In the genomic region with DNA sequence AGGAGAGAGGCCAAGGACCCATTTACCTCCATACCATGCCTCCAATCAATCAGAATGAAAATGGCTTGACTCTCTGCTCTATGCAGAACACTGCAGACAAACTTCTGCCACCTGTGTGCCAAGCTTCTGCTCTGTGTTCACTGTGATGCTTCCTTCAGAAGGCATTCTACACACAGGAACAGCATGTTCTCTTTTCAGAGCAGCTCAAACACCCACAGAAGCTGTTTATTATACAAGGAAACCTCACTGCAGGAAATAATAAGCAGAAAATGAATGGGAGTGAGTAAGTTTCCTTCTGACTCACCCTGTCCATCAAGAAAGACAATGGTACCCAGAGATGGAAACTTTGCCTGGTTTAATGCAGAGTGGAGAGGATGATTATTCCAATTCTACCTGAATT, we compare ENCODE assay signal across 2 cellular contexts.
TF ChIP-seq lines count a peak whose summit lies in the region.

No MANE protein-coding gene starts in this region.

TF ChIP-seq in SK-N-SH, 30 proteins besides CTCF, POLR2A, EP300 and RAD21 (continued from another document):
- TF ChIP-seq PBX3 (IDR thresholded peaks at IDR 0.05) (peak; percentile 49), FOSL2 (IDR thresholded peaks at IDR 0.05; ENCODE audit: borderline replicate concordance, low read depth) (peak; percentile 24; the same call in 1 of the 2 replicates), POLR2AphosphoS5 (IDR thresholded peaks at IDR 0.05; ENCODE audit: low read depth, low read length) (no peak), YY1 (IDR thresholded peaks at IDR 0.05; ENCODE audit: low read depth) (no peak)

TF ChIP-seq in SK-N-SH treated with all-trans-retinoic acid at 6 μM for 48 hours, 23 proteins besides CTCF, POLR2A, EP300 and RAD21 (continued from another document):
- TF ChIP-seq PATZ1 (CRISPR knock-in tag; IDR thresholded peaks at IDR 0.05; ENCODE audit: borderline replicate concordance) (no peak), TOX (CRISPR knock-in tag; IDR thresholded peaks at IDR 0.05; ENCODE audit: borderline replicate concordance) (no peak), ZNF8 (CRISPR knock-in tag; IDR thresholded peaks at IDR 0.05) (no peak), POU6F1 (CRISPR knock-in tag; IDR thresholded peaks at IDR 0.05; ENCODE audit: borderline replicate concordance, low read depth) (no peak)
